ENCODE assay signal across 26 cellular contexts in the genomic region with DNA sequence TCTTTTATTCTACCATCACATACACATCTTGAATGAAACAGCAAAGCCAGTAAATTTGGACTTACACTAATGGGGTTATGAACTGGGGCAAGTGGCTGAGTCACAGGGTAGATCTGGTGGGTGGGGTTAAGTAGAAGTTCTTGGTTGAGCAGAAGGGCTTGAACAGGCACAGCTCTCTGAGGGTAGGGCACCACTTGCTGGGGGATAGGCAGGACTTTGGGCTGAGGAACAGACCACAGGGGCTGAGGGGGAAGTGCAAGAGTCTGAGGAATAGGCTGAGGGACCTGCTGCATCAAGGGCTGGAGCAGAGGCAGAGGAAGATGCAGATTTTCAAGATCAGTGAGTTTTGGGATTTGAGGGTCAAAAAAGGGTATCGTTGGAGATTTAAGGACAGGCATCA. TPM values are rescaled to one million over a fixed set of nuclear protein-coding genes. Genes with fewer than 3 reads are reported as not detected.
"Had no signal": no experiment of that assay in that cellular context is flagged by ENCODE, and none has a peak within 500 bp of the region (broad histone marks: within the 10 kb centered on the region; RNA-seq: fewer than 3 reads in every experiment).

No MANE protein-coding gene starts in this region.

- H3K9ac ChIP-seq: SK-N-SH had no signal

- H3K36me3 Mint-ChIP-seq: immature natural killer cell; naive thymus-derived CD4-positive, alpha-beta T cell; stimulated activated effector memory CD8-positive, alpha-beta T cell treated with anti-CD3 and anti-CD28 coated beads, Interleukin-12 subunit alpha, Interleukin-12 subunit beta, amount 100 ng/mL, for 72 hours; T-cell had no signal

- H3K9me2 ChIP-seq: SK-N-SH had no signal

- H3K36me3 ChIP-seq: colonic mucosa, heart right ventricle, ovary, tibial artery, vagina had no signal

- H3K4me1 ChIP-seq: body of pancreas, colonic mucosa, heart right ventricle, psoas muscle, tibial artery, vagina had no signal

- H3K27ac ChIP-seq: body of pancreas, colonic mucosa, heart right ventricle, ovary, psoas muscle, tibial artery, vagina had no signal

- H3K4me3 ChIP-seq: body of pancreas, colonic mucosa, heart right ventricle, ovary, psoas muscle, smooth muscle cell, tibial artery, vagina had no signal

- ATAC-seq: activated CD8-positive, alpha-beta T cell treated with anti-CD3 and anti-CD28 coated beads for 36 hours; body of pancreas; esophagus mucosa; heart right ventricle; naive thymus-derived CD4-positive, alpha-beta T cell; psoas muscle; sciatic nerve; stimulated activated effector memory CD8-positive, alpha-beta T cell treated with anti-CD3 and anti-CD28 coated beads, Interleukin-12 subunit alpha, Interleukin-12 subunit beta, amount 100 ng/mL, for 72 hours; T-cell had no signal

- H3K4me3 Mint-ChIP-seq: activated CD8-positive, alpha-beta T cell treated with anti-CD3 and anti-CD28 coated beads for 36 hours; activated naive CD4-positive, alpha-beta T cell treated with anti-CD3 and anti-CD28 coated beads for 36 hours; activated T-cell treated with anti-CD3 and anti-CD28 coated beads, Interleukin-2, amount 50 U/mL, for 24 hours; central memory CD8-positive, alpha-beta T cell; immature natural killer cell; naive thymus-derived CD4-positive, alpha-beta T cell; stimulated activated effector memory CD8-positive, alpha-beta T cell treated with anti-CD3 and anti-CD28 coated beads, Interleukin-12 subunit alpha, Interleukin-12 subunit beta, amount 100 ng/mL, for 72 hours; T-cell had no signal

- H3K4me2 ChIP-seq: SK-N-SH, smooth muscle cell had no signal

- H3K4me1 Mint-ChIP-seq: central memory CD8-positive, alpha-beta T cell; immature natural killer cell; naive thymus-derived CD4-positive, alpha-beta T cell; stimulated activated effector memory CD8-positive, alpha-beta T cell treated with anti-CD3 and anti-CD28 coated beads, Interleukin-12 subunit alpha, Interleukin-12 subunit beta, amount 100 ng/mL, for 72 hours; T-cell had no signal

- H3K27ac Mint-ChIP-seq: activated CD8-positive, alpha-beta T cell treated with anti-CD3 and anti-CD28 coated beads for 36 hours; activated naive CD4-positive, alpha-beta T cell treated with anti-CD3 and anti-CD28 coated beads for 36 hours; activated T-cell treated with anti-CD3 and anti-CD28 coated beads, Interleukin-2, amount 50 U/mL, for 24 hours; immature natural killer cell; stimulated activated effector memory CD8-positive, alpha-beta T cell treated with anti-CD3 and anti-CD28 coated beads, Interleukin-12 subunit alpha, Interleukin-12 subunit beta, amount 100 ng/mL, for 72 hours; T-cell had no signal

- DNase-seq: activated CD4-positive, alpha-beta T cell treated with anti-CD3 and anti-CD28 coated beads for 4 hours; activated CD8-positive, alpha-beta T cell treated with anti-CD3 and anti-CD28 coated beads for 36 hours; activated naive CD4-positive, alpha-beta T cell treated with anti-CD3 and anti-CD28 coated beads for 36 hours; activated T-cell treated with anti-CD3 and anti-CD28 coated beads, Interleukin-2, amount 50 U/mL, for 24 hours; body of pancreas; colonic mucosa; heart right ventricle; immature natural killer cell; mesenchymal stem cell; naive thymus-derived CD4-positive, alpha-beta T cell; ovary; psoas muscle; SK-N-SH; stimulated activated CD4-positive, alpha-beta T cell treated with anti-CD3 and anti-CD28 coated beads, Interleukin-4, amount 100 ng/mL, for 24 hours; substantia nigra; T-cell; T1000; tibial artery had no signal

- H3K27me3 Mint-ChIP-seq: activated CD8-positive, alpha-beta T cell treated with anti-CD3 and anti-CD28 coated beads for 36 hours; activated T-cell treated with anti-CD3 and anti-CD28 coated beads, Interleukin-2, amount 50 U/mL, for 24 hours; central memory CD8-positive, alpha-beta T cell had no signal

- H3K9me3 Mint-ChIP-seq: activated CD8-positive, alpha-beta T cell treated with anti-CD3 and anti-CD28 coated beads for 36 hours; activated naive CD4-positive, alpha-beta T cell treated with anti-CD3 and anti-CD28 coated beads for 36 hours; activated T-cell treated with anti-CD3 and anti-CD28 coated beads, Interleukin-2, amount 50 U/mL, for 24 hours; T-cell had no signal

- H3K9me3 ChIP-seq: body of pancreas, colonic mucosa, ovary, SK-N-SH, tibial artery, vagina had no signal

- H3K27me3 ChIP-seq: body of pancreas, colonic mucosa, heart right ventricle, ovary, tibial artery, vagina had no signal

RNA-seq across cellular contexts. Expression of gene CSN2, which starts 8.3 kb away (rescaled TPM):
- total RNA-seq: activated CD8-positive, alpha-beta T cell treated with anti-CD3 and anti-CD28 coated beads for 36 hours; activated naive CD4-positive, alpha-beta T cell treated with anti-CD3 and anti-CD28 coated beads for 36 hours; body of pancreas; colonic mucosa; esophagus mucosa; heart right ventricle; lower leg skin; mucosa of gallbladder; naive thymus-derived CD4-positive, alpha-beta T cell; ovary; psoas muscle; sciatic nerve; smooth muscle cell; T-cell; vagina had no signal
- polyA plus RNA-seq: heart right ventricle; immature natural killer cell; naive thymus-derived CD4-positive, alpha-beta T cell; ovary; psoas muscle; SK-N-SH; smooth muscle cell had no signal

RNA-seq across cellular contexts. Expression of gene CSN1S1, which starts 26.3 kb away (rescaled TPM):
- total RNA-seq: activated CD8-positive, alpha-beta T cell treated with anti-CD3 and anti-CD28 coated beads for 36 hours; activated naive CD4-positive, alpha-beta T cell treated with anti-CD3 and anti-CD28 coated beads for 36 hours; colonic mucosa; esophagus mucosa; heart right ventricle; mucosa of gallbladder; naive thymus-derived CD4-positive, alpha-beta T cell; ovary; psoas muscle; sciatic nerve; smooth muscle cell; T-cell; vagina had no signal
- polyA plus RNA-seq: naive thymus-derived CD4-positive, alpha-beta T cell; ovary; psoas muscle; SK-N-SH; smooth muscle cell had no signal

RNA-seq across cellular contexts. Expression of gene STATH, which starts 38.6 kb away (rescaled TPM):
- total RNA-seq: activated CD8-positive, alpha-beta T cell treated with anti-CD3 and anti-CD28 coated beads for 36 hours; activated naive CD4-positive, alpha-beta T cell treated with anti-CD3 and anti-CD28 coated beads for 36 hours; body of pancreas; colonic mucosa; esophagus mucosa; heart right ventricle; lower leg skin; mucosa of gallbladder; naive thymus-derived CD4-positive, alpha-beta T cell; ovary; psoas muscle; sciatic nerve; smooth muscle cell; T-cell; vagina had no signal
- polyA plus RNA-seq: heart right ventricle; immature natural killer cell; naive thymus-derived CD4-positive, alpha-beta T cell; ovary; SK-N-SH; smooth muscle cell had no signal
